ENCODE assay signal across 18 cellular contexts in genomic region chr7:82468435-82468834, GRCh38. TPM values are rescaled to one million over a fixed set of nuclear protein-coding genes. Genes with fewer than 3 reads are reported as not detected.
"Had no signal": no experiment of that assay in that cellular context is flagged by ENCODE, and none has a peak within 500 bp of the region (broad histone marks: within the 10 kb centered on the region; RNA-seq: fewer than 3 reads in every experiment).

No MANE protein-coding gene starts in this region.

- ATAC-seq: activated naive CD4-positive, alpha-beta T cell treated with anti-CD3 and anti-CD28 coated beads, Interleukin-2, amount 50 U/mL, for 72 hours; pancreas; T-cell had no signal

- H3K27ac Mint-ChIP-seq: activated naive CD4-positive, alpha-beta T cell treated with anti-CD3 and anti-CD28 coated beads, Interleukin-2, amount 50 U/mL, for 72 hours; memory B cell; nephron; stimulated activated naive CD8-positive, alpha-beta T cell treated with anti-CD3 and anti-CD28 coated beads, Interleukin-15, Interleukin-2, amounts not matched to agents 100 ng/mL and 50 ng/mL, for 24 hours; T-cell had no signal

- DNase-seq: activated T-cell treated with anti-CD3 and anti-CD28 coated beads, Interleukin-2, amount 50 U/mL, for 1 hour; erythroblast; foreskin melanocyte; hypothalamus; pancreas; psoas muscle; right cardiac atrium; stimulated activated CD4-positive, alpha-beta T cell treated with anti-CD3 and anti-CD28 coated beads, Interleukin-12 subunit alpha, Interleukin-12 subunit beta, amount 100 ng/mL, for 4 hours; stimulated activated CD4-positive, alpha-beta T cell treated with anti-CD3 and anti-CD28 coated beads, Interleukin-4, amount 100 ng/mL, for 4 hours; T-cell had no signal

- H3K36me3 ChIP-seq: neutrophil, pancreas, tibial nerve had no signal

- FAIRE-seq: bronchial epithelial cell, islet of Langerhans had no signal

- H3K9me3 Mint-ChIP-seq: stimulated activated naive CD8-positive, alpha-beta T cell treated with anti-CD3 and anti-CD28 coated beads, Interleukin-15, Interleukin-2, amounts not matched to agents 100 ng/mL and 50 ng/mL, for 24 hours had no signal

- H3K4me1 ChIP-seq: pancreas, psoas muscle, tibial nerve had no signal

- H3K4me3 Mint-ChIP-seq: memory B cell; nephron; stimulated activated naive CD8-positive, alpha-beta T cell treated with anti-CD3 and anti-CD28 coated beads, Interleukin-15, Interleukin-2, amounts not matched to agents 100 ng/mL and 50 ng/mL, for 24 hours; T-cell had no signal

- H3K4me3 ChIP-seq: pancreas, psoas muscle, tibial nerve had no signal

- H3K27me3 ChIP-seq: neutrophil, pancreas, tibial nerve had no signal

- H3K27ac ChIP-seq: neutrophil, pancreas, psoas muscle, tibial nerve had no signal

- H3K4me1 Mint-ChIP-seq: memory B cell, nephron, T-cell had no signal

- H3K27me3 Mint-ChIP-seq: memory B cell; stimulated activated naive CD8-positive, alpha-beta T cell treated with anti-CD3 and anti-CD28 coated beads, Interleukin-15, Interleukin-2, amounts not matched to agents 100 ng/mL and 50 ng/mL, for 24 hours; T-cell had no signal

- H3K9me3 ChIP-seq: neutrophil, pancreas had no signal

- H3K36me3 Mint-ChIP-seq: activated naive CD4-positive, alpha-beta T cell treated with anti-CD3 and anti-CD28 coated beads, Interleukin-2, amount 50 U/mL, for 72 hours; memory B cell; T-cell had no signal

RNA-seq across cellular contexts. Expression of gene CACNA2D1, which starts 24.9 kb away (rescaled TPM):
- total RNA-seq: activated naive CD4-positive, alpha-beta T cell treated with anti-CD3 and anti-CD28 coated beads, Interleukin-2, amount 50 U/mL, for 72 hours had no signal
